8 cellular contexts compared by ENCODE assay signal in genomic region chr16:3282747-3283524, GRCh38. TPM values are rescaled to one million over a fixed set of nuclear protein-coding genes. Genes with fewer than 3 reads are reported as not detected.
A peak's percentile ranks its signal among the peaks of the same experiment; 100 is the strongest.
DNase-seq lines count a peak whose midpoint lies in the region; ATAC-seq and TF ChIP-seq lines count a peak whose summit lies in the region.

Gene ZNF263, plus strand, starts transcription at chr16:3283491. Its CDS starts 328 bp downstream, at chr16:3283819.

- H3K36me3 ChIP-seq in PC-9 (ENCODE audit: low read depth) (peaks cover 35% of the 10 kb centered on the region), mucosa of rectum (ENCODE audit: control insufficient read depth in 2 of 2, insufficient read depth in 2 of 2, low read length in 2 of 2) (peaks cover 19 to 23% of the 10 kb centered on the region in 2 donors)

- H3K4me1 ChIP-seq in PC-9 (replicated peaks; ENCODE audit: insufficient read depth) (peaks cover 18% of the 10 kb centered on the region), mucosa of rectum (ENCODE audit: control insufficient read depth in 2 of 2, insufficient read depth in 2 of 2, low read length in 2 of 2) (peaks cover 9 to 15% of the 10 kb centered on the region in 2 donors)

- H3K9me2 ChIP-seq in PC-9 (ENCODE audit: insufficient read depth): no peaks in the 10 kb centered on the region

- H3K9ac ChIP-seq in mucosa of rectum (ENCODE audit: low read depth in 1 of 2, low read length in 2 of 2): peak within 1 kb of the TSS; percentile 91 to 98

- POLR2A ChIA-PET in PC-9 (lab: Charles Lee; ENCODE audit: unreplicated experiment): interaction anchor here (0.5 to 0.7 kb wide), 7 partner anchors 15 to 830 kb away, joined by 4 to 26 read pairs (median 10); partner anchors contain the start of gene ZNF213

- TF ChIP-seq CTCF in PC-9 (conservative IDR thresholded peaks at IDR 0.05): no peak

- H3F3A ChIP-seq in PC-9 (ENCODE audit: insufficient read depth, low read depth): peaks cover 8% of the 10 kb centered on the region; the same call in 1 of the 2 replicates

- peak; percentile 86 for ATAC-seq in GM21619 (IDR thresholded peaks at IDR 0.05; ENCODE audit: unreplicated experiment)

- intact Hi-C loops in PC-9 (cut with micrococcal nuclease; ENCODE audit: unreplicated experiment): loop anchor here (1.0 to 2.0 kb wide), 5 partner anchors 19 to 218 kb away; partner anchors contain the start of genes CLUAP1, ZNF174, ZNF200 and ZSCAN32

- H4K20me1 ChIP-seq in PC-9 (ENCODE audit: insufficient read depth): no peaks in the 10 kb centered on the region

- H3K4me2 ChIP-seq in PC-9: peak within 1 kb of the TSS; percentile 90

- peak within 1 kb of the TSS; percentile 92 for H3K4me3 ChIP-seq in Jurkat, Clone E6-1 (ENCODE audit: low read length)
- peak within 1 kb of the TSS; percentile 63 for H3K4me3 ChIP-seq in PC-9
- H3K4me3 ChIP-seq in mucosa of rectum (ENCODE audit: low read length in 2 of 2): peak within 1 kb of the TSS; percentile 93 to 94

- peak within 1 kb of the TSS; percentile 90 for H2AFZ ChIP-seq in PC-9

- H3K27ac ChIP-seq in PC-9 (peak within 1 kb of the TSS; percentile 97), mucosa of rectum (ENCODE audit: low read depth in 2 of 2, low read length in 2 of 2) (peak within 1 kb of the TSS; percentile 100)

- H3K9me3 ChIP-seq in PC-9 (ENCODE audit: insufficient read depth, low read depth) (peaks cover 17% of the 10 kb centered on the region), mucosa of rectum (ENCODE audit: control insufficient read depth in 2 of 2, low read length in 2 of 2) (peaks cover 4 to 10% of the 10 kb centered on the region in 2 donors)

- CTCF ChIA-PET in PC-9 (lab: Charles Lee): interaction anchor here (0.6 kb wide), 2 partner anchors 108 to 321 kb away, joined by 3 to 11 read pairs; no protein-coding TSS in a partner anchor

- TSS peak; percentile 71 for BruUV-seq in PC-9 (replicated peaks; lab: Mats Ljungman, UMichigan)

- TF ChIP-seq POLR2A in erythroblast (IDR thresholded peaks at IDR 0.05; ENCODE audit: low read length): peak; percentile 94

- H3K79me2 ChIP-seq in PC-9 (ENCODE audit: low read depth): peaks cover 45% of the 10 kb centered on the region

- DNase-seq in DMS114 treated with DMSO at 0.1 percent for 48 hours (lab: John Stamatoyannopoulos, UW; ENCODE audit: unreplicated experiment) (peak; percentile 95), PC-9 (peak; percentile 93 to 97), erythroblast (lab: John Stamatoyannopoulos, UW) (peak; percentile 98)
- peak; percentile 98 for DNase-seq in Jurkat, Clone E6-1 (ENCODE audit: low read depth, low spot score)
- peak; percentile 90 for DNase-seq in activated T-cell treated with anti-CD3 and anti-CD28 coated beads, Interleukin-2, amount 50 U/mL, for 1 hour
- DNase-seq in stimulated activated CD8-positive, alpha-beta memory T cell treated with anti-CD3 and anti-CD28 coated beads, Interleukin-4, amount 100 ng/mL, for 48 hours: peak; percentile 92

- H3K27me3 ChIP-seq in PC-9 (ENCODE audit: insufficient read depth, low read depth) (no peaks in the 10 kb centered on the region), mucosa of rectum (ENCODE audit: control insufficient read depth in 2 of 2, insufficient read depth in 2 of 2, low read length in 2 of 2) (no peaks in the 10 kb centered on the region)

RNA-seq across cellular contexts. Expression of gene ZNF263, which starts in this region (rescaled TPM):
- polyA plus RNA-seq in Jurkat, Clone E6-1 (2012; ENCODE audit: insufficient read depth, insufficient read length): 17.7 TPM
- 36.8 and 49.8 TPM in 2 replicates for total RNA-seq in PC-9 (2021)

Comparison
In these comparisons a context has a peak if more than half of its experiments do, and no peak if none do; other contexts are left out.
1. Peak in every context shown above with its lines: DNase-seq, ATAC-seq, H3K4me3 ChIP-seq and H3K27ac ChIP-seq.